ENCODE assay signal across 26 cellular contexts in genomic region chr3:127859706-127860105, GRCh38. TPM values are rescaled to one million over a fixed set of nuclear protein-coding genes. Genes with fewer than 3 reads are reported as not detected.
"Had no signal": no experiment of that assay in that cellular context is flagged by ENCODE, and none has a peak within 500 bp of the region (broad histone marks: within the 10 kb centered on the region; RNA-seq: fewer than 3 reads in every experiment).

No MANE protein-coding gene starts in this region.

- H3K4me3 ChIP-seq: esophagus squamous epithelium, gastrocnemius medialis, heart right ventricle, left lung, lower lobe of right lung, mucosa of descending colon had no signal

- H3K27ac ChIP-seq: epithelial cell of prostate, esophagus squamous epithelium, gastrocnemius medialis, heart right ventricle, left lung, lower lobe of right lung had no signal

- H3K27me3 Mint-ChIP-seq: naive B cell; naive thymus-derived CD8-positive, alpha-beta T cell had no signal

- H3K9me3 Mint-ChIP-seq: dendritic cell treated with granulocyte-macrophage colony-stimulating factor and Interleukin-4, amounts not matched to agents 40 ng/mL and 50 ng/mL, for 4 days; effector memory CD8-positive, alpha-beta T cell; endodermal cell; mesothelial cell of epicardium; naive B cell; naive thymus-derived CD8-positive, alpha-beta T cell had no signal

- ATAC-seq: effector memory CD8-positive, alpha-beta T cell; esophagus mucosa; gastrocnemius medialis; heart right ventricle; left cardiac atrium; left lung; left ventricle myocardium superior; lower lobe of right lung; mucosa of descending colon; naive thymus-derived CD8-positive, alpha-beta T cell had no signal

- H3K36me3 Mint-ChIP-seq: mesothelial cell of epicardium; naive B cell; naive thymus-derived CD8-positive, alpha-beta T cell had no signal

- H3K9me3 ChIP-seq: esophagus squamous epithelium, gastrocnemius medialis, heart right ventricle, left lung, lower lobe of right lung, mucosa of descending colon had no signal

- H3K4me3 Mint-ChIP-seq: dendritic cell treated with granulocyte-macrophage colony-stimulating factor and Interleukin-4, amounts not matched to agents 40 ng/mL and 50 ng/mL, for 4 days; effector memory CD8-positive, alpha-beta T cell; endodermal cell; mesothelial cell of epicardium; naive B cell; naive thymus-derived CD8-positive, alpha-beta T cell had no signal

- H3K4me1 Mint-ChIP-seq: endodermal cell, mesothelial cell of epicardium, naive B cell had no signal

- H3K27ac Mint-ChIP-seq: dendritic cell treated with granulocyte-macrophage colony-stimulating factor and Interleukin-4, amounts not matched to agents 40 ng/mL and 50 ng/mL, for 4 days; effector memory CD8-positive, alpha-beta T cell; endodermal cell; mesothelial cell of epicardium; naive B cell had no signal

- DNase-seq: cortex of kidney; effector CD8-positive, alpha-beta T cell; effector memory CD8-positive, alpha-beta T cell; esophagus squamous epithelium; foreskin fibroblast; foreskin melanocyte; gastrocnemius medialis; glutamatergic neuron; heart right ventricle; hippocampal formation; left cardiac atrium; left lung; left ventricle myocardium superior; lower lobe of right lung; mesenchymal stem cell; mucosa of descending colon; naive B cell; naive thymus-derived CD8-positive, alpha-beta T cell had no signal

- H3K36me3 ChIP-seq: esophagus squamous epithelium, gastrocnemius medialis, heart right ventricle, left lung, lower lobe of right lung had no signal

RNA-seq across cellular contexts. Expression of gene KBTBD12, which starts 55.3 kb away (rescaled TPM):
- total RNA-seq: dermis microvascular lymphatic vessel endothelial cell; esophagus mucosa; glomerular endothelial cell; lung microvascular endothelial cell; mesothelial cell of epicardium; naive thymus-derived CD8-positive, alpha-beta T cell had no signal
